Comparison of ENCODE assay signal across 8 cellular contexts in the genomic region with DNA sequence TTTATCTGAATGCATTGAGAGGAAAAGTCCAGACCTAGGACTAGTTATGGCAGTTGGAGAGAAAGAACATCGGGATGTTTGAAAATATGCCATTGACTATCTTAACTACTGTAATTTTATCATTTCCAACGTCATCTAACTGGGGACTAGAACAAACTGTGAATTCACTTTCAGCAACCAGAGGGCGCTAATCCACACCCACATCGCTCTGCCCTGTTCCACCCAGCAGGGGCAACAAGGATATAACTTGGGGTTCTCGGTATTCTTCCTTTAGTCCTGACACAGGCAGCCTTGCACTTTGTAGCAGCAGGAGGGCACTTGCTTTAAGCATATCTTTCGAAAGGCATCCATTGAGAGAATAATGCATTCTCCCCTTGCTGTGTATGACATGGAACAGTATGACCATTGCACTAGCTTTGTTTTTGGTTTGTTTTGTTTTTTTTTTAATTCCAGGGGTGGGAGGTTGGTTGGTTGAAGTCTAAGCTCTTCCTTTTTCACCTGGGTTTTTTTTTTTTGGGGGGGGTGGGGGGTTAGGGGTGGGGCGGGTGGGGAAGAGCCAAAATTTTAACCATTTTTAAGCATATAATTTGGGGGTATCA. TPM values are rescaled to one million over a fixed set of nuclear protein-coding genes. Genes with fewer than 3 reads are reported as not detected.
DNase-seq lines count a peak whose midpoint lies in the region; ATAC-seq and TF ChIP-seq lines count a peak whose summit lies in the region.

No MANE protein-coding gene starts in this region.

- DNase-seq in AG09309 (ENCODE audit: low read depth) (peak; percentile 23), NOMO-1 treated with DMSO at 0.1 percent for 48 hours (lab: John Stamatoyannopoulos, UW; ENCODE audit: unreplicated experiment) (peak; percentile 80), endothelial cell (ENCODE audit: low spot score) (peak; percentile 65)
- DNase-seq in activated CD8-positive, alpha-beta memory T cell treated with anti-CD3 and anti-CD28 coated beads for 24 hours, result peak; percentile 77
- peak; percentile 36 to 82 (median 77) for DNase-seq in naive thymus-derived CD4-positive, alpha-beta T cell

- H3K4me1 ChIP-seq in naive thymus-derived CD4-positive, alpha-beta T cell (ENCODE audit: control insufficient read depth in 2 of 2, insufficient read depth in 2 of 2, low read length in 2 of 2), result no peaks in the 10 kb centered on the region

- intact Hi-C loops in naive thymus-derived CD4-positive, alpha-beta T cell (cut with micrococcal nuclease), result loop anchor here (1.0 to 5.0 kb wide), 11 partner anchors 13 to 277 kb away; a partner anchor contains a TSS

- peaks cover 11% of the 10 kb centered on the region for H3K27me3 Mint-ChIP-seq in endothelial cell (ENCODE audit: unreplicated experiment)
- no peaks in the 10 kb centered on the region for H3K27me3 Mint-ChIP-seq in naive thymus-derived CD4-positive, alpha-beta T cell
- H3K27me3 Mint-ChIP-seq in stimulated activated naive CD8-positive, alpha-beta T cell treated with anti-CD3 and anti-CD28 coated beads, Interleukin-15, Interleukin-2, amounts not matched to agents 100 ng/mL and 50 ng/mL, for 24 hours, result no peaks in the 10 kb centered on the region

- H3K27ac ChIP-seq in naive thymus-derived CD4-positive, alpha-beta T cell (ENCODE audit: low read depth, low read length), result no peak overlapping the region

- peak; percentile 85 for ATAC-seq in GM18868 (IDR thresholded peaks at IDR 0.05; ENCODE audit: unreplicated experiment)
- peak; percentile 66 for ATAC-seq in HG03460 (IDR thresholded peaks at IDR 0.05; ENCODE audit: unreplicated experiment)
- peak; percentile 98 for ATAC-seq in naive thymus-derived CD4-positive, alpha-beta T cell

- peak; percentile 87 for TF ChIP-seq CTCF in AG09309 (IDR thresholded peaks at IDR 0.05; ENCODE audit: control insufficient read depth, insufficient read depth, low read depth, low read length, missing control alignments)
- TF ChIP-seq CTCF in endothelial cell (IDR thresholded peaks at IDR 0.05; ENCODE audit: unreplicated experiment), result peak; percentile 81

- H3K4me1 Mint-ChIP-seq in endothelial cell (ENCODE audit: unreplicated experiment), result peaks cover 9% of the 10 kb centered on the region
- H3K4me1 Mint-ChIP-seq in naive thymus-derived CD4-positive, alpha-beta T cell, result peaks cover 6 to 20% (median 13%) of the 10 kb centered on the region in 7 donors
- H3K4me1 Mint-ChIP-seq in stimulated activated naive CD8-positive, alpha-beta T cell treated with anti-CD3 and anti-CD28 coated beads, Interleukin-15, Interleukin-2, amounts not matched to agents 100 ng/mL and 50 ng/mL, for 24 hours (ENCODE audit: low read depth), result peaks cover 41% of the 10 kb centered on the region

- H3K36me3 ChIP-seq in naive thymus-derived CD4-positive, alpha-beta T cell (ENCODE audit: control insufficient read depth in 2 of 3, insufficient read depth in 3 of 3, low read length in 3 of 3), result peaks cover 0 to 40% (median 8%) of the 10 kb centered on the region in 3 experiments

- H3K36me3 Mint-ChIP-seq in endothelial cell (ENCODE audit: low read depth, unreplicated experiment), result peaks cover 15% of the 10 kb centered on the region
- H3K36me3 Mint-ChIP-seq in naive thymus-derived CD4-positive, alpha-beta T cell, result peaks cover 0 to 20% (median 4%) of the 10 kb centered on the region in 5 donors
- peaks cover 71% of the 10 kb centered on the region for H3K36me3 Mint-ChIP-seq in stimulated activated naive CD8-positive, alpha-beta T cell treated with anti-CD3 and anti-CD28 coated beads, Interleukin-15, Interleukin-2, amounts not matched to agents 100 ng/mL and 50 ng/mL, for 24 hours (ENCODE audit: low read depth)

- H3K9me3 ChIP-seq in naive thymus-derived CD4-positive, alpha-beta T cell (ENCODE audit: control insufficient read depth in 2 of 3, low read length in 3 of 3), result no peaks in the 10 kb centered on the region

- no peak overlapping the region for H3K4me3 ChIP-seq in AG09309 (ENCODE audit: control insufficient read depth, low read depth, low read length)
- no peak overlapping the region for H3K4me3 ChIP-seq in naive thymus-derived CD4-positive, alpha-beta T cell (ENCODE audit: low read length)

- peak overlapping the region; percentile 70 for H3K27ac Mint-ChIP-seq in endothelial cell (ENCODE audit: unreplicated experiment)
- peak overlapping the region; percentile 14 to 89 (median 74) for H3K27ac Mint-ChIP-seq in naive thymus-derived CD4-positive, alpha-beta T cell
- peak overlapping the region; percentile 77 for H3K27ac Mint-ChIP-seq in stimulated activated naive CD8-positive, alpha-beta T cell treated with anti-CD3 and anti-CD28 coated beads, Interleukin-15, Interleukin-2, amounts not matched to agents 100 ng/mL and 50 ng/mL, for 24 hours

- no peaks in the 10 kb centered on the region for H3K27me3 ChIP-seq in naive thymus-derived CD4-positive, alpha-beta T cell (ENCODE audit: control insufficient read depth in 2 of 2, insufficient read depth in 2 of 2, low read length in 2 of 2)

- CTCF ChIA-PET in naive thymus-derived CD4-positive, alpha-beta T cell (lab: Charles Lee), result interaction anchor here (0.7 to 10.2 kb wide), 10 partner anchors 13 to 281 kb away, joined by 3 to 89 read pairs (median 6); no protein-coding TSS in a partner anchor

- peak overlapping the region; percentile 15 for H3K4me3 Mint-ChIP-seq in endothelial cell (ENCODE audit: unreplicated experiment)
- peak overlapping the region in 1 of 10 donors; percentile 16 for H3K4me3 Mint-ChIP-seq in naive thymus-derived CD4-positive, alpha-beta T cell
- peak overlapping the region; percentile 17 for H3K4me3 Mint-ChIP-seq in stimulated activated naive CD8-positive, alpha-beta T cell treated with anti-CD3 and anti-CD28 coated beads, Interleukin-15, Interleukin-2, amounts not matched to agents 100 ng/mL and 50 ng/mL, for 24 hours

- no peaks in the 10 kb centered on the region for H3K9me3 Mint-ChIP-seq in endothelial cell (ENCODE audit: unreplicated experiment)
- no peaks in the 10 kb centered on the region for H3K9me3 Mint-ChIP-seq in naive thymus-derived CD4-positive, alpha-beta T cell
- no peaks in the 10 kb centered on the region for H3K9me3 Mint-ChIP-seq in stimulated activated naive CD8-positive, alpha-beta T cell treated with anti-CD3 and anti-CD28 coated beads, Interleukin-15, Interleukin-2, amounts not matched to agents 100 ng/mL and 50 ng/mL, for 24 hours

- POLR2A ChIA-PET in naive thymus-derived CD4-positive, alpha-beta T cell (lab: Charles Lee), result interaction anchor here (1.4 to 1.5 kb wide), 2 partner anchors 13 to 270 kb away, joined by 3 to 5 read pairs; no protein-coding TSS in a partner anchor

RNA-seq across cellular contexts. Expression of a gene that starts 31.5 kb away (rescaled TPM):
- total RNA-seq in endothelial cell (ENCODE audit: unreplicated experiment), result 34.2 TPM
- 10 to 100 TPM; 14.5 to 51.1 (median 19.8) TPM for total RNA-seq in naive thymus-derived CD4-positive, alpha-beta T cell
- 10 to 100 TPM; 16.4 to 21.2 TPM for polyA plus RNA-seq in naive thymus-derived CD4-positive, alpha-beta T cell

Comparison
In these comparisons a context has a peak if more than half of its experiments do, and no peak if none do; other contexts are left out.
1. DNase-seq: peak in every context shown above with its lines; median percentile 80 in NOMO-1 treated with DMSO at 0.1 percent for 48 hours; 77 in activated CD8-positive, alpha-beta memory T cell treated with anti-CD3 and anti-CD28 coated beads for 24 hours; 77 in naive thymus-derived CD4-positive, alpha-beta T cell; 65 in endothelial cell; 23 in AG09309.